8 cellular contexts compared by ENCODE assay signal in genomic region chr7:76302299-76303056, GRCh38. TPM values are rescaled to one million over a fixed set of nuclear protein-coding genes. Genes with fewer than 3 reads are reported as not detected.
DNase-seq lines count a peak whose midpoint lies in the region; ATAC-seq and TF ChIP-seq lines count a peak whose summit lies in the region.

HSPB1 (plus strand) TSS chr7:76302673; CDS start chr7:76302713, 40 bp downstream.

- peaks cover 12 to 42% (median 24%) of the 10 kb centered on the region in 4 donors for H3K4me1 ChIP-seq in liver (ENCODE audit: control insufficient read depth in 4 of 4, insufficient read depth in 4 of 4, low read length in 3 of 4)

- peak; percentile 4 to 45 for TF ChIP-seq RAD21 in liver (IDR thresholded peaks at IDR 0.05)

- peak; percentile 62 for ATAC-seq in GM18517 (IDR thresholded peaks at IDR 0.05; ENCODE audit: unreplicated experiment)
- ATAC-seq in HG03342 (IDR thresholded peaks at IDR 0.05; ENCODE audit: unreplicated experiment) = peak; percentile 64

- peak within 1 kb of the TSS; percentile 73 to 82 (median 73) for H3K4me3 ChIP-seq in liver (ENCODE audit: low read depth in 1 of 3, low read length in 3 of 3)

- TF ChIP-seq CTCF in liver (IDR thresholded peaks at IDR 0.05; ENCODE audit: low read depth, low read length, missing input control) = peak; percentile 9

- H3K27me3 ChIP-seq in liver (ENCODE audit: control insufficient read depth in 4 of 4, insufficient read depth in 4 of 4, low read length in 3 of 4) = no peaks in the 10 kb centered on the region

- H3K27ac ChIP-seq in liver (ENCODE audit: low read depth in 1 of 2, low read length in 2 of 2) = peak within 1 kb of the TSS; percentile 100

- no peaks in the 10 kb centered on the region for H3K36me3 ChIP-seq in liver (ENCODE audit: control insufficient read depth in 4 of 4, insufficient read depth in 3 of 4, low read depth in 1 of 4, low read length in 3 of 4)

- no peaks in the 10 kb centered on the region for H3K9me3 ChIP-seq in liver (ENCODE audit: control insufficient read depth in 4 of 4, low read length in 3 of 4)

- DNase-seq in A172 (ENCODE audit: low spot score) = peak; percentile 96
- peak; percentile 42 for DNase-seq in NCI-H526 treated with DMSO at 0.1 percent for 48 hours (lab: John Stamatoyannopoulos, UW)
- peak; percentile 54 to 62 for DNase-seq in activated CD4-positive, alpha-beta T cell treated with anti-CD3 and anti-CD28 coated beads, Interleukin-2, amount 50 U/mL, for 48 hours
- peak; percentile 80 for DNase-seq in ecto neural progenitor cell (ENCODE audit: low spot score)
- peak; percentile 19 to 50 (median 30) for DNase-seq in stimulated activated CD4-positive, alpha-beta T cell treated with anti-CD3 and anti-CD28 coated beads, TNF-alpha, amount 100 ng/mL, for 1 hour (ENCODE audit: low read depth in 3 of 3, low spot score in 1 of 3)

- H3K9ac ChIP-seq in liver (ENCODE audit: low read depth in 1 of 2, low read length in 2 of 2) = peak within 1 kb of the TSS; percentile 84 to 86

- WGBS in liver = under 1% methylated on average over 65 of the region's 65 CpGs

TF ChIP-seq in liver, 16 proteins besides CTCF, POLR2A, EP300 and RAD21:
- TF ChIP-seq HNF4A (conservative IDR thresholded peaks at IDR 0.05) (peak; percentile 46 to 57), EGR1 (IDR thresholded peaks at IDR 0.05; ENCODE audit: low read depth in 2 of 2) (peak in 1 of 2 donors; percentile 73), YY1 (IDR thresholded peaks at IDR 0.05) (peak; percentile 94), NR2F2 (IDR thresholded peaks at IDR 0.05) (peak; percentile 61), RXRA (IDR thresholded peaks at IDR 0.05) (peak; percentile 85 to 87), HNF4G (IDR thresholded peaks at IDR 0.05) (peak; percentile 41), ATF3 (IDR thresholded peaks at IDR 0.05) (peak; percentile 61), TAF1 (conservative IDR thresholded peaks at IDR 0.05) (peak; percentile 98), MAX (IDR thresholded peaks at IDR 0.05) (peak; percentile 85), REST (IDR thresholded peaks at IDR 0.05) (peak; percentile 95), SP1 (IDR thresholded peaks at IDR 0.05) (peak; percentile 95), ZBTB33 (IDR thresholded peaks at IDR 0.05) (peak; percentile 55), FOXA1 (IDR thresholded peaks at IDR 0.05) (no peak), FOXA2 (IDR thresholded peaks at IDR 0.05) (peak; percentile 47), JUND (IDR thresholded peaks at IDR 0.05) (peak; percentile 10 to 59), GABPA (IDR thresholded peaks at IDR 0.05 in 1 of 2, conservative IDR thresholded peaks at IDR 0.05 in 1 of 2) (no peak)

RNA-seq across cellular contexts. Expression of gene HSPB1, which starts in this region (rescaled TPM):
- 235 and 382 TPM in 2 replicates for total RNA-seq in A172 (2014; rRNA removed; shearing (Covaris generic))
- 10 to 100 TPM; 25.5 to 39.2 TPM for total RNA-seq in liver
- 100 to 1,000 TPM; 169 to 186 TPM for polyA plus RNA-seq in liver

Comparison
In these comparisons a context has a peak if more than half of its experiments do, and no peak if none do; other contexts are left out.
1. Peak in every context shown above with its lines: DNase-seq, ATAC-seq, H3K4me3 ChIP-seq and H3K27ac ChIP-seq.
2. DNase-seq: peak in every context shown above with its lines; median percentile 96 in A172; 80 in ecto neural progenitor cell; 58 in activated CD4-positive, alpha-beta T cell treated with anti-CD3 and anti-CD28 coated beads, Interleukin-2, amount 50 U/mL, for 48 hours; 42 in NCI-H526 treated with DMSO at 0.1 percent for 48 hours; 30 in stimulated activated CD4-positive, alpha-beta T cell treated with anti-CD3 and anti-CD28 coated beads, TNF-alpha, amount 100 ng/mL, for 1 hour.